ENCODE assay signal across 9 cellular contexts in the genomic region with DNA sequence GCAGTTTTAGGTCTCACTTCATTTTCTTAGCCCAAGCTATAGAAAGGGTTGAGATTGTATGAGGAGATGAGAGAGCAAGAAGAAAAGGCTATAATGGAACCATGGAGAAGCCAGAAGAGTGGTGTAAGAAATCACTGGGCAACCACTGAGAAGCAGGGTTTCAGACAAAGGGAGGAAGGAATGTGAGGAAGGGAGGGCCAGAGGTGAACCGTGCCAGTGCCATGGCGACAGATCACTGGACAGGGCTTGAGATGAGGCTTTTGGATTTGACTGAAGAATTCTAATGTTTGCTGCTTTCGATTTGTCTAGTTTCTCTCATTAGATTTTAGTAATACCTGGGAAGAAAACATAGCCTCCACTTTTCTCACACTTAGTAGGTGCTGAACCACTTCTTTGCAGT. TPM values are rescaled to one million over a fixed set of nuclear protein-coding genes. Genes with fewer than 3 reads are reported as not detected.
A peak's percentile ranks its signal among the peaks of the same experiment; 100 is the strongest.
DNase-seq lines count a peak whose midpoint lies in the region; ATAC-seq lines count a peak whose summit lies in the region.
"Had no signal": no experiment of that assay in that cellular context is flagged by ENCODE, and none has a peak within 500 bp of the region (broad histone marks: within the 10 kb centered on the region; RNA-seq: fewer than 3 reads in every experiment).

No MANE protein-coding gene starts in this region.

- H3K27me3 ChIP-seq in layer of hippocampus (ENCODE audit: control insufficient read depth, insufficient read depth, low read length) (no peaks in the 10 kb centered on the region), MG63 (no peaks in the 10 kb centered on the region)

- H3K4me3 Mint-ChIP-seq in activated naive CD4-positive, alpha-beta T cell treated with anti-CD3 and anti-CD28 coated beads, Interleukin-2, amount 10 ng/mL, durations not matched to agents 7 days and 5 days: peak overlapping the region; percentile 37
- H3K4me3 Mint-ChIP-seq in activated naive CD8-positive, alpha-beta T cell: peak overlapping the region; percentile 40

- ATAC-seq in esophagus mucosa: no peak

- H3K36me3 ChIP-seq in MG63: peaks cover 7% of the 10 kb centered on the region

- CTCF ChIA-PET in activated naive CD4-positive, alpha-beta T cell treated with anti-CD3 and anti-CD28 coated beads, Interleukin-2, amount 10 ng/mL, durations not matched to agents 7 days and 5 days (lab: Charles Lee): no interaction called here

- H3K9me3 Mint-ChIP-seq in activated naive CD4-positive, alpha-beta T cell treated with anti-CD3 and anti-CD28 coated beads, Interleukin-2, amount 10 ng/mL, durations not matched to agents 7 days and 5 days: no peaks in the 10 kb centered on the region
- no peaks in the 10 kb centered on the region for H3K9me3 Mint-ChIP-seq in activated naive CD8-positive, alpha-beta T cell (ENCODE audit: low read depth)

- H3K27ac ChIP-seq in layer of hippocampus (ENCODE audit: low read depth, low read length): peak overlapping the region; percentile 21
- H3K27ac ChIP-seq in substantia nigra (ENCODE audit: low read depth, low read length, poor library complexity, severe bottlenecking): peak overlapping the region; percentile 41

- peaks cover 53% of the 10 kb centered on the region for H3K36me3 Mint-ChIP-seq in activated naive CD4-positive, alpha-beta T cell treated with anti-CD3 and anti-CD28 coated beads, Interleukin-2, amount 10 ng/mL, durations not matched to agents 7 days and 5 days
- peaks cover 28% of the 10 kb centered on the region for H3K36me3 Mint-ChIP-seq in activated naive CD8-positive, alpha-beta T cell

- H3K27ac Mint-ChIP-seq in activated naive CD4-positive, alpha-beta T cell treated with anti-CD3 and anti-CD28 coated beads, Interleukin-2, amount 10 ng/mL, durations not matched to agents 7 days and 5 days: peak overlapping the region; percentile 80
- peak overlapping the region; percentile 98 for H3K27ac Mint-ChIP-seq in activated naive CD8-positive, alpha-beta T cell

- no peak overlapping the region for H3K4me3 ChIP-seq in MG63

- no peaks in the 10 kb centered on the region for H3K9me3 ChIP-seq in MG63

- peaks cover 80% of the 10 kb centered on the region for H3K4me1 Mint-ChIP-seq in activated naive CD4-positive, alpha-beta T cell treated with anti-CD3 and anti-CD28 coated beads, Interleukin-2, amount 10 ng/mL, durations not matched to agents 7 days and 5 days
- H3K4me1 Mint-ChIP-seq in activated naive CD8-positive, alpha-beta T cell (ENCODE audit: low read depth): peaks cover 87% of the 10 kb centered on the region

- no peaks in the 10 kb centered on the region for H3K27me3 Mint-ChIP-seq in activated naive CD4-positive, alpha-beta T cell treated with anti-CD3 and anti-CD28 coated beads, Interleukin-2, amount 10 ng/mL, durations not matched to agents 7 days and 5 days
- no peaks in the 10 kb centered on the region for H3K27me3 Mint-ChIP-seq in activated naive CD8-positive, alpha-beta T cell

- DNase-seq in activated naive CD4-positive, alpha-beta T cell treated with anti-CD3 and anti-CD28 coated beads, Interleukin-2, amount 10 ng/mL, durations not matched to agents 7 days and 5 days: no peak
- DNase-seq in activated naive CD4-positive, alpha-beta T cell (lab: John Stamatoyannopoulos, UW): no peak
- peak in 5 of 49 donors; percentile 11 to 45 (median 15) for DNase-seq in substantia nigra (lab: John Stamatoyannopoulos, UW)
- DNase-seq in NCI-H2227 treated with DMSO at 0.1 percent for 48 hours (lab: John Stamatoyannopoulos, UW): no peak
- DNase-seq in MG63: no peak
- DNase-seq: NCI-H510A had no signal

RNA-seq across cellular contexts. Expression of gene GPR183, which starts 6.3 kb away (rescaled TPM):
- total RNA-seq in MG63 (2014; rRNA removed; shearing (Covaris generic); ENCODE audit: low replicate concordance): not detected in 2 replicates
- 0.76 TPM for total RNA-seq in esophagus mucosa

RNA-seq across cellular contexts. Expression of gene GPR18, which starts 55.3 kb away (rescaled TPM):
- total RNA-seq in MG63 (2014; rRNA removed; shearing (Covaris generic); ENCODE audit: low replicate concordance): not detected in 2 replicates
- total RNA-seq in esophagus mucosa: not detected
